ENCODE assay signal across 7 cellular contexts in genomic region chr2:32627441-32627900, GRCh38. TPM values are rescaled to one million over a fixed set of nuclear protein-coding genes. Genes with fewer than 3 reads are reported as not detected.
DNase-seq lines count a peak whose midpoint lies in the region; FAIRE-seq and TF ChIP-seq lines count a peak whose summit lies in the region.

No MANE protein-coding gene starts in this region.

- WGBS in small intestine, 3 donors, result 0 to 1% (median 1%) methylated on average over 19 of the region's 19 CpGs

- in situ Hi-C loops in astrocyte of the spinal cord (cut with HindIII; ENCODE audit: low sequenced_read_pairs), result no loop called here

- peaks cover 2 to 7% of the 10 kb centered on the region in 2 donors for H3K4me1 ChIP-seq in small intestine (ENCODE audit: control insufficient read depth in 2 of 2, insufficient read depth in 1 of 2, low read depth in 1 of 2, low read length in 1 of 2)

- no peak for FAIRE-seq in small intestine (lab: Jason Lieb, UNC)

- peaks cover 16% of the 10 kb centered on the region for H3K36me3 ChIP-seq in MG63
- H3K36me3 ChIP-seq in small intestine (ENCODE audit: control insufficient read depth in 2 of 2, insufficient read depth in 2 of 2, low read length in 2 of 2), result peaks cover 0 to 4% of the 10 kb centered on the region in 2 donors

- TF ChIP-seq CTCF in GM12875 (IDR thresholded peaks at IDR 0.05; ENCODE audit: borderline replicate concordance, insufficient read depth, low read depth, low read length), result 0 out of 2 replicates have a peak, but pooled peaks have one; percentile 8
- peak; percentile 31 for TF ChIP-seq CTCF in astrocyte of the spinal cord (IDR thresholded peaks at IDR 0.05; ENCODE audit: low read depth, low read length)

- H3K4me3 ChIP-seq in GM12875 (ENCODE audit: low read depth, low read length) (peak overlapping the region; percentile 79), MG63 (peak overlapping the region; percentile 82), astrocyte of the spinal cord (ENCODE audit: low read depth, low read length) (peak overlapping the region; percentile 97), small intestine (ENCODE audit: low read depth in 1 of 2, low read length in 2 of 2) (peak overlapping the region; percentile 13 to 91)

- DNase-seq in GOT3 (lab: John Stamatoyannopoulos, UW) (peak; percentile 13), MG63 (peak; percentile 62), astrocyte of the spinal cord (ENCODE audit: low read depth, low spot score) (no peak), iPS-NIHi7 (ENCODE audit: extremely low spot score) (peak; percentile 44), small intestine (peak; percentile 30), NCI-H2029 treated with DMSO at 0.1 percent for 48 hours (lab: John Stamatoyannopoulos, UW) (no peak)

- H3K27ac ChIP-seq in small intestine (ENCODE audit: low read depth in 1 of 2, low read length in 1 of 2), result peak overlapping the region; percentile 18 to 38

- H3K27me3 ChIP-seq in MG63 (no peaks in the 10 kb centered on the region), small intestine (ENCODE audit: control insufficient read depth in 2 of 2, insufficient read depth in 2 of 2, low read length in 2 of 2) (no peaks in the 10 kb centered on the region)

- no peaks in the 10 kb centered on the region for H3K9me3 ChIP-seq in MG63
- H3K9me3 ChIP-seq in small intestine (ENCODE audit: control insufficient read depth, low read depth), result no peaks in the 10 kb centered on the region

RNA-seq across cellular contexts. Expression of gene TTC27, which starts 0.4 kb away (rescaled TPM):
- total RNA-seq in MG63 (2014; rRNA removed; shearing (Covaris generic); ENCODE audit: low replicate concordance), result 52.7 and 63.8 TPM in 2 replicates
- 10 to 100 TPM in 1 of 3 donors, 1 to 10 TPM in 2; 3.4 to 11.9 (median 4.3) TPM for polyA plus RNA-seq in small intestine

Comparison
In these comparisons a context has a peak if more than half of its experiments do, and no peak if none do; other contexts are left out.
1. DNase-seq: peak in GOT3 (single experiment), MG63 (single experiment), iPS-NIHi7 (single experiment) and small intestine (single experiment); none in astrocyte of the spinal cord (single experiment) and NCI-H2029 treated with DMSO at 0.1 percent for 48 hours (single experiment).
2. Peak in every context shown above with its lines, with median percentiles within 50 percentile points of each other: H3K4me3 ChIP-seq.